16 cellular contexts compared by ENCODE assay signal in genomic region chr12:42508913-42509312, GRCh38.
"Had no signal": no experiment of that assay in that cellular context is flagged by ENCODE, and none has a peak within 500 bp of the region (broad histone marks: within the 10 kb centered on the region; RNA-seq: fewer than 3 reads in every experiment).

No MANE protein-coding gene starts in this region.

- H3K4me1 ChIP-seq: parathyroid adenoma, right lobe of liver, thyroid gland had no signal

- H3K36me3 ChIP-seq: right lobe of liver, thyroid gland had no signal

- H3K4me3 ChIP-seq: lung, right lobe of liver, thyroid gland had no signal

- DNase-seq: activated CD4-positive, alpha-beta T cell treated with anti-CD3 and anti-CD28 coated beads, Interleukin-2, amount 10 ng/mL, durations not matched to agents 24 days and 14 days; activated CD8-positive, alpha-beta T cell treated with anti-CD3 and anti-CD28 coated beads for 36 hours; activated gamma-delta T cell treated with Interleukin-2 at 50 U/mL for 16 hours; cortex of kidney; endodermal cell; kidney; right lobe of liver; stimulated activated CD4-positive, alpha-beta T cell treated with anti-CD3 and anti-CD28 coated beads, Interleukin-2, amount 100 ng/mL, for 48 hours; stimulated activated CD8-positive, alpha-beta memory T cell treated with anti-CD3 and anti-CD28 coated beads, Interleukin-4, amount 100 ng/mL, for 48 hours; stimulated activated naive CD4-positive, alpha-beta T cell; thyroid gland had no signal

- H3K27me3 ChIP-seq: right lobe of liver, thyroid gland had no signal

- H3K79me2 ChIP-seq: parathyroid adenoma had no signal

- H3K9me3 ChIP-seq: right lobe of liver, thyroid gland had no signal

- H2AFZ ChIP-seq: parathyroid adenoma had no signal

- ATAC-seq: activated CD8-positive, alpha-beta T cell treated with anti-CD3 and anti-CD28 coated beads for 36 hours; natural killer cell treated with Interleukin-12 subunit alpha and Interleukin-12 subunit beta and Interleukin-15 and Interleukin-18, amount 100 ng/mL, for 72 hours; right lobe of liver; SK-N-SH treated with all-trans-retinoic acid at 6 μM for 48 hours had no signal

- H3K9ac ChIP-seq: parathyroid adenoma had no signal

- H3K27ac ChIP-seq: epithelial cell of prostate, parathyroid adenoma, right lobe of liver, thyroid gland had no signal
